8 cellular contexts compared by ENCODE assay signal in the genomic region with DNA sequence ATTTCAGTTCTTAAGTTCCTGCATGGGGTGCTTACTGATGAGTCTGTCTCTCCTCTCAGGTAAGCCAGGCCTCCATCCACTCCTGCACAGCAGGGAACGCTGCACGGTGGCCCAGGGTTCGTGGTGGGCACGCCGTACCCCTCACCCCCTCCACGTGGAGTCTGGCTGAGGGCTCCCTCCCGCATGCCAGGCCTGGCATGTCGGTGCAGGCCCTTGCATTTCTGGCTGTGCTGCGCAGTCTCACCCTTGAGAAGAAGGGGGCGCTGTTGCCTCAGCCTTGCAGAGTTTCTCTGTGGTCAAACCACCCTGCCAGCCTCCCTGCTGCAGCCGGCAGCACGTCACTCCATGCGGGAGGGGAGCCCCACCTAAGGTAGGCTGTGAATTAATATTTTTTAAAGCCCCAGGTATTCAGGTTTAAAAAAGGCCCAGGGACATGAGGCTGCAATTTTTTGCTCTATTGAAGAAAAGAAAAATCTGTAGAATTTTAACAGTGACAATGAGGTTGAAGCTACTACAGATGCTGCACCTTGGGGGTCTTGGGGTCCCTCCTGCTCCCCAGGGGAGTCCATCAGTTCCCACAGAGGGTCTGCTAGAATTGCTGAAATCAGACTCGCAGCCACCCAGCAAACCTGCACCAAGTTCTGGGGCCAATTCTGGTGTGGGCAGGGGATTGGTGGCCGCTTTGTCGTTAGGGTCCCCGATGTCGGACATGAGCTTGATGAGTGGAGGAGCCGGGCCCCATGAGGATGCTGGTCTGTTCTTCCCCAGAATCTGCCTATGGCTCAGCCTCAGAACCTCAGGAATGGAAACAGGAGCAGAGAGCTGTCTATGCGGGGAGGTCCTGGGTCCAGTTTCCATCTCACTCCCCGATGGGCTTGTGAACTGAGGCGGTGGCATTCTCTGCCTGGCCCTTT. TPM values are rescaled to one million over a fixed set of nuclear protein-coding genes. Genes with fewer than 3 reads are reported as not detected.
DNase-seq lines count a peak whose midpoint lies in the region; ATAC-seq and TF ChIP-seq lines count a peak whose summit lies in the region.

No MANE protein-coding gene starts in this region.

- H3K27me3 ChIP-seq in skeletal muscle tissue (ENCODE audit: control insufficient read depth in 3 of 3, insufficient read depth in 3 of 3, low read length in 3 of 3): no peaks in the 10 kb centered on the region

- no peaks in the 10 kb centered on the region for H3K9me3 ChIP-seq in skeletal muscle tissue (ENCODE audit: control insufficient read depth in 3 of 3, low read length in 3 of 3)

- peaks cover 7% of the 10 kb centered on the region for H3K4me1 Mint-ChIP-seq in T-helper 2 cell treated with Interferon-gamma antibody and Interleukin-4, amounts not matched to agents 5 μg/mL and 100 μg/mL, for 36 hours (ENCODE audit: low read depth)

- ATAC-seq in GM18499 (IDR thresholded peaks at IDR 0.05; ENCODE audit: insufficient read depth, unreplicated experiment): peak; percentile 84
- peak; percentile 86 for ATAC-seq in HG02885 (IDR thresholded peaks at IDR 0.05; ENCODE audit: poor library complexity, unreplicated experiment)

- H3K4me1 ChIP-seq in skeletal muscle tissue (ENCODE audit: control insufficient read depth in 3 of 3, insufficient read depth in 3 of 3, low read length in 3 of 3): peaks cover 26 to 29% (median 26%) of the 10 kb centered on the region in 3 donors

- peak; percentile 87 for TF ChIP-seq CTCF in astrocyte of the spinal cord (IDR thresholded peaks at IDR 0.05; ENCODE audit: low read depth, low read length)

- in situ Hi-C loops in astrocyte of the spinal cord (cut with HindIII; ENCODE audit: low sequenced_read_pairs): no loop called here

- H3K27me3 Mint-ChIP-seq in T-helper 2 cell treated with Interferon-gamma antibody and Interleukin-4, amounts not matched to agents 5 μg/mL and 100 μg/mL, for 36 hours (ENCODE audit: low read depth): no peaks in the 10 kb centered on the region

- H3K4me3 Mint-ChIP-seq in T-helper 2 cell treated with Interferon-gamma antibody and Interleukin-4, amounts not matched to agents 5 μg/mL and 100 μg/mL, for 36 hours: no peak overlapping the region

- H3K27ac ChIP-seq in skeletal muscle tissue (ENCODE audit: low read depth, low read length): peak overlapping the region; percentile 77

- no peaks in the 10 kb centered on the region for H3K9me3 Mint-ChIP-seq in T-helper 2 cell treated with Interferon-gamma antibody and Interleukin-4, amounts not matched to agents 5 μg/mL and 100 μg/mL, for 36 hours

- H3K36me3 Mint-ChIP-seq in T-helper 2 cell treated with Interferon-gamma antibody and Interleukin-4, amounts not matched to agents 5 μg/mL and 100 μg/mL, for 36 hours (ENCODE audit: low read depth): no peaks in the 10 kb centered on the region

- H3K4me3 ChIP-seq in astrocyte of the spinal cord (ENCODE audit: low read depth, low read length) (no peak overlapping the region), skeletal muscle tissue (ENCODE audit: low read length in 3 of 3) (peak overlapping the region in 2 of 3 donors; percentile 53 to 58)

- no peak overlapping the region for H3K27ac Mint-ChIP-seq in T-helper 2 cell treated with Interferon-gamma antibody and Interleukin-4, amounts not matched to agents 5 μg/mL and 100 μg/mL, for 36 hours

- H3K36me3 ChIP-seq in skeletal muscle tissue (ENCODE audit: control insufficient read depth in 3 of 3, insufficient read depth in 3 of 3, low read length in 3 of 3): no peaks in the 10 kb centered on the region

- H3K9ac ChIP-seq in skeletal muscle tissue (ENCODE audit: low read depth in 1 of 3, low read length in 3 of 3): peak overlapping the region in 1 of 3 donors; percentile 57

- peak; percentile 97 for DNase-seq in 8988T
- DNase-seq in NCI-H146 (lab: John Stamatoyannopoulos, UW): peak; percentile 64
- DNase-seq in T-helper 2 cell treated with Interferon-gamma antibody and Interleukin-4, amounts not matched to agents 5 μg/mL and 100 μg/mL, for 36 hours (ENCODE audit: low spot score): peak; percentile 67
- peak; percentile 73 for DNase-seq in astrocyte of the spinal cord (ENCODE audit: low read depth, low spot score)
- DNase-seq in iPS DF 19.7 (ENCODE audit: low read depth, low spot score): peak; percentile 38

RNA-seq across cellular contexts. Expression of gene TENT4A, which starts 52.6 kb away (rescaled TPM):
- 15.1 TPM for total RNA-seq in skeletal muscle tissue

Comparison
In these comparisons a context has a peak if more than half of its experiments do, and no peak if none do; other contexts are left out.
1. DNase-seq: peak in every context shown above with its lines; median percentile 97 in 8988T; 73 in astrocyte of the spinal cord; 67 in T-helper 2 cell treated with Interferon-gamma antibody and Interleukin-4, amounts not matched to agents 5 μg/mL and 100 μg/mL, for 36 hours; 64 in NCI-H146; 38 in iPS DF 19.7.